Comparison of ENCODE assay signal across 13 cellular contexts in the genomic region with DNA sequence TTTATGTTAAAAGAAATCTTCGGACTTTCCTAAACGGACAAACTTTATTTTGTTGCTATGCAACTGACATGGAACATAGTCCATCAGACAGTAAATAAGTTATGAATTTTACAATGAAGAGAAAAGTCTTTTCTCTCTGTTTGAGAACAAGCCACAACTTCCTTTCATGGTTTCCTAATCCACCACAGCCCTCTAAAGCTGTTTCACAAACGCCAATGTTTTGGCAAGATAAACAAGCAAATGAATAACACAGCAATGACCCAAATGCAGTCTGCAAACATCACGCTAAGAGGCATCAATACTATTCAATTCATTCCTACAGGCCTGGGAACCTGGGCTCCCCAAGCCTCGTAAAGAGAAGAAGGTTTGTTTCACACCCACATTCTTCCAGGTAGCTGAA.
A peak's percentile ranks its signal among the peaks of the same experiment; 100 is the strongest.
DNase-seq lines count a peak whose midpoint lies in the region; ATAC-seq and TF ChIP-seq lines count a peak whose summit lies in the region.
"Had no signal": no experiment of that assay in that cellular context is flagged by ENCODE, and none has a peak within 500 bp of the region (broad histone marks: within the 10 kb centered on the region; RNA-seq: fewer than 3 reads in every experiment).

No MANE protein-coding gene starts in this region.

- H3K9me3 ChIP-seq in Loucy (ENCODE audit: insufficient read depth, low read depth, low read length) (no peaks in the 10 kb centered on the region), fibroblast of lung (ENCODE audit: control insufficient read depth, insufficient read depth, low read depth, low read length) (no peaks in the 10 kb centered on the region), MG63 (no peaks in the 10 kb centered on the region)

- no peak overlapping the region for H3K27ac ChIP-seq in fibroblast of lung (ENCODE audit: insufficient read depth, low read length)
- H3K27ac ChIP-seq: cardiac muscle cell, skin epidermis had no signal

- H3K27me3 ChIP-seq in Loucy (ENCODE audit: insufficient read depth, low read length, poor library complexity, severe bottlenecking) (no peaks in the 10 kb centered on the region), fibroblast of lung (ENCODE audit: control insufficient read depth, insufficient read depth, low read length) (no peaks in the 10 kb centered on the region), MG63 (no peaks in the 10 kb centered on the region)
- H3K27me3 ChIP-seq: cardiac muscle cell had no signal

- DNase-seq in COLO668 (lab: John Stamatoyannopoulos, UW; ENCODE audit: unreplicated experiment) (peak; percentile 10), fibroblast of lung (ENCODE audit: low read depth in 2 of 2) (peak in 1 of 2 donors; percentile 34), activated gamma-delta T cell (lab: John Stamatoyannopoulos, UW) (no peak), MG63 (no peak)
- DNase-seq: NCI-H2171; stimulated activated naive B cell treated with anti-CD40 and anti-IgM and Interleukin-4, amounts not matched to agents 10 μg/mL and 1 μg/mL and 100 μg/mL, for 72 hours had no signal

- peak overlapping the region; percentile 5 for H3K4me2 ChIP-seq in Loucy (ENCODE audit: low read depth, low read length, poor library complexity, severe bottlenecking)
- peak overlapping the region; percentile 33 for H3K4me2 ChIP-seq in fibroblast of lung (ENCODE audit: extremely low read depth, insufficient read depth, low read length)

- TF ChIP-seq CTCF in Loucy (conservative IDR thresholded peaks at IDR 0.05; ENCODE audit: low read length): no peak
- TF ChIP-seq CTCF in fibroblast of lung (conservative IDR thresholded peaks at IDR 0.05 in 1 of 2, IDR thresholded peaks at IDR 0.05 in 1 of 2; ENCODE audit: low read depth in 1 of 2, low read length in 2 of 2): no peak

- H3K36me3 ChIP-seq in Loucy (ENCODE audit: insufficient read depth, low read length) (no peaks in the 10 kb centered on the region), fibroblast of lung (ENCODE audit: control insufficient read depth, insufficient read depth, low read length) (no peaks in the 10 kb centered on the region), MG63 (no peaks in the 10 kb centered on the region)
- H3K36me3 ChIP-seq: cardiac muscle cell had no signal

- H3K4me3 ChIP-seq in Loucy (ENCODE audit: low read length, poor library complexity, severe bottlenecking) (no peak overlapping the region), fibroblast of lung (replicated peaks in 1 of 4; ENCODE audit: control extremely low read depth in 1 of 4, insufficient read depth in 1 of 4, low read depth in 3 of 4, low read length in 4 of 4) (no peak overlapping the region), MG63 (no peak overlapping the region)
- H3K4me3 ChIP-seq: cardiac muscle cell, skin epidermis had no signal

- H3K4me1 ChIP-seq in Loucy (ENCODE audit: insufficient read depth, low read length, poor library complexity, severe bottlenecking): peaks cover 7% of the 10 kb centered on the region
- H3K4me1 ChIP-seq in fibroblast of lung (ENCODE audit: control insufficient read depth, extremely low read depth, insufficient read depth, low read length): peaks cover 3% of the 10 kb centered on the region

- H2AFZ ChIP-seq in Loucy (ENCODE audit: low read length) (peak overlapping the region; percentile 30; the same call in 1 of the 2 replicates), fibroblast of lung (ENCODE audit: low read length) (no peak overlapping the region)

- no peaks in the 10 kb centered on the region for H3K9me2 ChIP-seq in Loucy (replicated peaks; ENCODE audit: low read depth, low read length)

- H3K79me2 ChIP-seq in Loucy (ENCODE audit: insufficient read depth, low read length) (no peaks in the 10 kb centered on the region), fibroblast of lung (ENCODE audit: control insufficient read depth, insufficient read depth, low read length) (no peaks in the 10 kb centered on the region)

- H3F3A ChIP-seq in Loucy (ENCODE audit: low read depth): no peaks in the 10 kb centered on the region

- H3K9ac ChIP-seq in Loucy (ENCODE audit: low read depth, low read length, poor library complexity, severe bottlenecking): no peak overlapping the region
- no peak overlapping the region for H3K9ac ChIP-seq in fibroblast of lung (ENCODE audit: insufficient read depth, low read length)

- H4K20me1 ChIP-seq in Loucy (ENCODE audit: insufficient read depth, low read length, poor library complexity, severe bottlenecking) (no peaks in the 10 kb centered on the region), fibroblast of lung (ENCODE audit: control insufficient read depth, extremely low read depth, insufficient read depth, low read length) (no peaks in the 10 kb centered on the region)

- ATAC-seq in GM21619 (IDR thresholded peaks at IDR 0.05; ENCODE audit: unreplicated experiment) (peak; percentile 81), GM19397 (IDR thresholded peaks at IDR 0.05; ENCODE audit: unreplicated experiment) (no peak), HG02798 (IDR thresholded peaks at IDR 0.05; ENCODE audit: poor library complexity, unreplicated experiment) (no peak)
- ATAC-seq: SK-N-SH treated with all-trans-retinoic acid at 6 μM for 48 hours had no signal
